11 cellular contexts compared by ENCODE assay signal in the genomic region with DNA sequence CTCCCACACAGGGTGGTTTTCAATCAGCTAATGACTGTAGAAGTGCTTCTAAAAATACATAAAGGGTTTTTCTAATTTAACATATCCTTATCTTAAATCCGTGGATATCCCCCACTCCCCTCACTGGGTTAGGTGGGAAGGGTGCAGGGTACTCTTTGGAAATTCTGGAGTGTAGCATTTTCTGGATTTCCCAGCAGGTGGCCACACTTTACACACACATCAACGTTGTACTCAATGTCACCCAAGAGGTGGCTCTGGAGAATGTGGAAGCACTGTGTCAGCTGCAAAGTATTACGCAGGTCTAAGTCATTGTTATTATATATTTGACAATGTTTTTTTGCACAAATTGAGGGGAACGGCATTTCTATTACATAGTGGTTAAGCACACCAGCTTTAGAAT.
DNase-seq lines count a peak whose midpoint lies in the region; TF ChIP-seq lines count a peak whose summit lies in the region.
"Had no signal": no experiment of that assay in that cellular context is flagged by ENCODE, and none has a peak within 500 bp of the region (broad histone marks: within the 10 kb centered on the region; RNA-seq: fewer than 3 reads in every experiment).

No MANE protein-coding gene starts in this region.

- H3K27ac ChIP-seq in HL-60 (replicated peaks) (no peak overlapping the region), brain microvascular endothelial cell (no peak overlapping the region)

- DNase-seq in COLO668 (lab: John Stamatoyannopoulos, UW; ENCODE audit: unreplicated experiment) (peak; percentile 8), HL-60 (ENCODE audit: low read depth in 1 of 2, low spot score in 1 of 2) (peak; percentile 14 to 39), brain microvascular endothelial cell (no peak), myocyte (ENCODE audit: low read depth) (peak; percentile 15), iPS-NIHi11 (ENCODE audit: low spot score) (no peak), activated gamma-delta T cell treated with Interleukin-2 at 50 U/mL for 16 hours (no peak), midbrain (lab: John Stamatoyannopoulos, UW) (no peak), NCI-H748 treated with DMSO at 0.1 percent for 48 hours (lab: John Stamatoyannopoulos, UW) (no peak)
- DNase-seq: activated CD4-positive, CD25-positive, alpha-beta regulatory T cell treated with anti-CD3 and anti-CD28 coated beads, Interleukin-2, amount 50 U/mL, for 72 hours; foreskin fibroblast; GOT3 had no signal

- no peak overlapping the region for H3K4me3 ChIP-seq in HL-60 (replicated peaks; ENCODE audit: insufficient read depth, low read length)
- no peak overlapping the region for H3K4me3 ChIP-seq in brain microvascular endothelial cell (ENCODE audit: low read depth, low read length)

- TF ChIP-seq CTCF in HL-60 (IDR thresholded peaks at IDR 0.05; ENCODE audit: insufficient read depth, low read length), result no peak
- TF ChIP-seq CTCF in brain microvascular endothelial cell (IDR thresholded peaks at IDR 0.05; ENCODE audit: low read depth, low read length, missing control alignments), result peak; percentile 37

- peaks cover 8% of the 10 kb centered on the region for H3K27me3 ChIP-seq in HL-60 (ENCODE audit: insufficient read depth, poor library complexity, severe bottlenecking)
- H3K27me3 ChIP-seq in brain microvascular endothelial cell (replicated peaks), result no peaks in the 10 kb centered on the region

- H3K36me3 ChIP-seq in brain microvascular endothelial cell (replicated peaks), result no peaks in the 10 kb centered on the region

- in situ Hi-C loops in brain microvascular endothelial cell (cut with HindIII; ENCODE audit: low pct_ligation_motif_present, low sequenced_read_pairs), result no loop called here

Comparison
In these comparisons a context has a peak if more than half of its experiments do, and no peak if none do; other contexts are left out.
1. DNase-seq: peak in COLO668 (single experiment), HL-60 (2 of 2) and myocyte (single experiment); none in brain microvascular endothelial cell (single experiment), iPS-NIHi11 (single experiment), activated gamma-delta T cell treated with Interleukin-2 at 50 U/mL for 16 hours (single experiment), midbrain (single experiment) and NCI-H748 treated with DMSO at 0.1 percent for 48 hours (single experiment).